Comparison of ENCODE assay signal across 9 cellular contexts in the genomic region with DNA sequence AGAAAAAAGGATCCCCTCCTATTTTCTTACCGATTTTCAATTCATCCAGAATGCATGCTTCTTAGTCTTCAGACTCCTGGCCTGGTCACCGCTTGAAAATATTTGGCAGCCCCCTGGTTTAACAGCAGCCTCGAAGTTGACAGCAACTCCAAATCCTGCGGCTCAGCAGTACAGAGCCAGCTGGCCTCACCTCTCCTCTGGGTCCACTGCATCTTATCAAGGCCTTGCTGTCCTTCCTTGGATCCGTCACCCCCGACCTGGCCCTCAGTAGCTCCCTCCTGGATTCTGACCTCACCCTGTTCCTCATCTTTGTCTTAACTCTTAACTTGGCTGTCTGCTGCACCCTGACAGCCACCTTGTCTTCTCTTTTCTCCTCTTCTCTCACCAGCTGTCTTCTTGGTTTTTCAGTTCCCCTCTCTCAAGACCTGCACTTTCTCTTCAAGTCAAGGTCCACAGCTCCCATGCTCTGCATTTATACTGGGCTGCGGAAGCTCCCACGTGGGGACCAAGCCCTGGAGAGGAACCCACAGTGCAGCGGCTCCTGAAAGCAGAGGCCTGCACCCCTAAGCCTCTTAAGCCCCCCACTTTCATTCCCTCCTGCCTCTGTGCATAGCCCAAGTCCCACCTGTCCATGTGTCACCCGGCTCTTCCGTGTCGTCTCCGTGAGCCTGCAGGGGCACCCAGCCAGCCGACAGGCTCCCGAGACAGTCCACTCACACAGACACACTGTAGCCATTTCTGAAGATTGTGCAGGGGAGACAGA. TPM values are rescaled to one million over a fixed set of nuclear protein-coding genes. Genes with fewer than 3 reads are reported as not detected.
A peak's percentile ranks its signal among the peaks of the same experiment; 100 is the strongest.
DNase-seq lines count a peak whose midpoint lies in the region; ATAC-seq and TF ChIP-seq lines count a peak whose summit lies in the region.
"Had no signal": no experiment of that assay in that cellular context is flagged by ENCODE, and none has a peak within 500 bp of the region (broad histone marks: within the 10 kb centered on the region; RNA-seq: fewer than 3 reads in every experiment).

No MANE protein-coding gene starts in this region.

- peaks cover 0 to 4% (median 0%) of the 10 kb centered on the region in 8 donors for H3K9me3 Mint-ChIP-seq in CD4-positive, alpha-beta memory T cell
- H3K9me3 Mint-ChIP-seq in activated naive CD8-positive, alpha-beta T cell (ENCODE audit: low read depth), result no peaks in the 10 kb centered on the region

- peaks cover 72% of the 10 kb centered on the region for H3K4me1 ChIP-seq in CD4-positive, alpha-beta memory T cell (ENCODE audit: insufficient read depth, low read length)
- no peaks in the 10 kb centered on the region for H3K4me1 ChIP-seq in prostate gland (replicated peaks)

- peak overlapping the region in 4 of 8 donors; percentile 16 to 39 (median 24) for H3K4me3 Mint-ChIP-seq in CD4-positive, alpha-beta memory T cell
- H3K4me3 Mint-ChIP-seq in activated naive CD8-positive, alpha-beta T cell, result peak overlapping the region; percentile 83

- intact Hi-C loops in CD4-positive, alpha-beta memory T cell (cut with micrococcal nuclease), result no loop called here
- intact Hi-C loops in prostate gland (cut with DNase I), result no loop called here

- H3K36me3 ChIP-seq in CD4-positive, alpha-beta memory T cell (ENCODE audit: insufficient read depth, low read length), result peaks cover 13% of the 10 kb centered on the region
- no peaks in the 10 kb centered on the region for H3K36me3 ChIP-seq in prostate gland

- peak overlapping the region; percentile 69 for H3K27ac ChIP-seq in CD4-positive, alpha-beta memory T cell (ENCODE audit: low read depth, low read length)
- H3K27ac ChIP-seq in prostate gland, result no peak overlapping the region

- peaks cover 52 to 91% (median 81%) of the 10 kb centered on the region in 4 donors for H3K4me1 Mint-ChIP-seq in CD4-positive, alpha-beta memory T cell
- peaks cover 83% of the 10 kb centered on the region for H3K4me1 Mint-ChIP-seq in activated naive CD8-positive, alpha-beta T cell (ENCODE audit: low read depth)

- ATAC-seq in GM19023 (IDR thresholded peaks at IDR 0.05; ENCODE audit: unreplicated experiment), result peak; percentile 63
- peak; percentile 44 for ATAC-seq in HG02973 (IDR thresholded peaks at IDR 0.05; ENCODE audit: unreplicated experiment)

- no peak for TF ChIP-seq CTCF in prostate gland (IDR thresholded peaks at IDR 0.05)

- WGBS in prostate gland, result 81% methylated on average over 15 of the region's 15 CpGs

- no peaks in the 10 kb centered on the region for H3K9me3 ChIP-seq in CD4-positive, alpha-beta memory T cell (ENCODE audit: control insufficient read depth in 1 of 2, low read length in 2 of 2)
- H3K9me3 ChIP-seq in prostate gland, result no peaks in the 10 kb centered on the region

- TF ChIP-seq POLR2A in prostate gland (IDR thresholded peaks at IDR 0.05), result no peak

- CTCF ChIA-PET in CD4-positive, alpha-beta memory T cell (lab: Charles Lee; ENCODE audit: partially characterized antibody), result interaction anchor here (2.6 kb wide), 1 partner anchor 60 kb away, joined by 8 read pairs; no protein-coding TSS in a partner anchor

- H3K4me3 ChIP-seq in CD4-positive, alpha-beta memory T cell (ENCODE audit: low read length in 2 of 2), result no peak overlapping the region
- no peak overlapping the region for H3K4me3 ChIP-seq in prostate gland

- H3K36me3 Mint-ChIP-seq in CD4-positive, alpha-beta memory T cell, result peaks cover 36 to 50% of the 10 kb centered on the region in 2 donors
- peaks cover 14% of the 10 kb centered on the region for H3K36me3 Mint-ChIP-seq in activated naive CD8-positive, alpha-beta T cell

- no peaks in the 10 kb centered on the region for H3K27me3 ChIP-seq in CD4-positive, alpha-beta memory T cell (ENCODE audit: insufficient read depth, low read length)
- H3K27me3 ChIP-seq in prostate gland (replicated peaks; ENCODE audit: insufficient read depth), result no peaks in the 10 kb centered on the region

- no peaks in the 10 kb centered on the region for H3K27me3 Mint-ChIP-seq in CD4-positive, alpha-beta memory T cell
- H3K27me3 Mint-ChIP-seq in activated naive CD8-positive, alpha-beta T cell, result no peaks in the 10 kb centered on the region

- DNase-seq in CD4-positive, alpha-beta memory T cell, result no peak
- DNase-seq in NCI-H128 (lab: John Stamatoyannopoulos, UW; ENCODE audit: unreplicated experiment), result no peak
- no peak for DNase-seq in prostate gland (ENCODE audit: low spot score)
- DNase-seq in NCI-H510A (lab: John Stamatoyannopoulos, UW), result no peak
- DNase-seq in NCI-H2171 treated with DMSO at 0.1 percent for 48 hours (lab: John Stamatoyannopoulos, UW), result no peak
- DNase-seq: left cardiac atrium had no signal

- H3K27ac Mint-ChIP-seq in CD4-positive, alpha-beta memory T cell, result peak overlapping the region; percentile 66 to 96 (median 94)
- peak overlapping the region; percentile 88 for H3K27ac Mint-ChIP-seq in activated naive CD8-positive, alpha-beta T cell

- POLR2A ChIA-PET in CD4-positive, alpha-beta memory T cell (lab: Charles Lee; ENCODE audit: partially characterized antibody), result interaction anchor here (4.5 to 6.2 kb wide), 2 partner anchors 7 to 58 kb away, joined by 56 to 67 read pairs; a partner anchor contains a TSS

RNA-seq across cellular contexts. Expression of a gene that starts 6.0 kb away (rescaled TPM):
- 100 to 1,000 TPM in 1 of 2 experiments, 10 to 100 TPM in 1; 98.7 to 107 TPM for total RNA-seq in CD4-positive, alpha-beta memory T cell
- polyA plus RNA-seq in CD4-positive, alpha-beta memory T cell, result 10 to 100 TPM; 29.6 to 46.9 TPM
- 1 to 10 TPM; 1.7 to 4.9 TPM for total RNA-seq in prostate gland

RNA-seq across cellular contexts. Expression of a gene that starts 51.2 kb away (rescaled TPM):
- not detected for total RNA-seq in CD4-positive, alpha-beta memory T cell
- polyA plus RNA-seq in CD4-positive, alpha-beta memory T cell, result not detected
- 10 to 100 TPM; 19.4 to 63.6 TPM for total RNA-seq in prostate gland

RNA-seq across cellular contexts. Expression of a gene that starts 58.3 kb away (rescaled TPM):
- total RNA-seq in CD4-positive, alpha-beta memory T cell, result 10 to 100 TPM; 73.7 to 75.3 TPM
- 10 to 100 TPM; 47.8 to 80.6 TPM for polyA plus RNA-seq in CD4-positive, alpha-beta memory T cell
- total RNA-seq in prostate gland, result 10 to 100 TPM; 15.6 to 29.1 TPM

Comparison
In these comparisons a context has a peak if more than half of its experiments do, and no peak if none do; other contexts are left out.
1. RNA of a gene that starts 6.0 kb away (total RNA-seq): 98.7 to 107 TPM in CD4-positive, alpha-beta memory T cell; 1.7 to 4.9 TPM in prostate gland; every median in the first group is over 10 times any median in the second.
2. RNA of a gene that starts 51.2 kb away (total RNA-seq): 19.4 to 63.6 TPM in prostate gland; not detected in CD4-positive, alpha-beta memory T cell; every median in the first group is over 10 times any median in the second.